In the genomic region with DNA sequence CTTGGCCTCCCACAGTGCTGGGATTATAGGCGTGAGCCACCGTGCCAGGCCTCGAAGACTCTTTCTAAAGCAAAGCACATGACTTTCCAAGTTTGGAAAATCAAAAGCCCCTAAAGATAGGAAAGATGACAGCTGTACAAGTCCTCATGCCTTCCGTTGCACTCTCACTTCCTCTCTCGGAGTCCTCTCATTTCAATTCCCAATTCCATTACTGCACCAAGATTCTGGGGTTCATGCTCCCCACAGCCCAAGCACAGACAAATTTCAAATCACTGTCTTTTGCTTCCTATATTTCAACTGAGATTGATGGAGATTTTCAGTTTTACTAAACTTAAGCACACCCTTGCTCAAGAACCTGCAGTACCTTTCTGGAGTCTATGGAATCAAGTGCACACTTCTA, we compare ENCODE assay signal across 1 cellular context.
TF ChIP-seq lines count a peak whose summit lies in the region.

No MANE protein-coding gene starts in this region.

TF ChIP-seq in HCT116, 20 proteins besides CTCF, POLR2A, EP300 and RAD21:
- TF ChIP-seq JUND (IDR thresholded peaks at IDR 0.05), result no peak
- no peak for TF ChIP-seq ZNF274 (IDR thresholded peaks at IDR 0.05; ENCODE audit: low read depth, low read length)
